ENCODE assay signal across 10 cellular contexts in genomic region chr18:58313491-58314032, GRCh38.
DNase-seq lines count a peak whose midpoint lies in the region; ATAC-seq and TF ChIP-seq lines count a peak whose summit lies in the region.
"Had no signal": no experiment of that assay in that cellular context is flagged by ENCODE, and none has a peak within 500 bp of the region (broad histone marks: within the 10 kb centered on the region; RNA-seq: fewer than 3 reads in every experiment).

No MANE protein-coding gene starts in this region.

- peak overlapping the region; percentile 22 for H3K27ac ChIP-seq in 22Rv1
- H3K27ac ChIP-seq in adrenal gland = peak overlapping the region; percentile 14 to 85 (median 82)
- no peak overlapping the region for H3K27ac ChIP-seq in naive thymus-derived CD4-positive, alpha-beta T cell (ENCODE audit: low read depth, low read length)
- H3K27ac ChIP-seq: neutrophil had no signal

- H3K27me3 ChIP-seq in adrenal gland = no peaks in the 10 kb centered on the region
- H3K27me3 ChIP-seq in naive thymus-derived CD4-positive, alpha-beta T cell (ENCODE audit: control insufficient read depth in 2 of 2, insufficient read depth in 2 of 2, low read length in 2 of 2) = no peaks in the 10 kb centered on the region
- H3K27me3 ChIP-seq: neutrophil had no signal

- CTCF ChIA-PET in naive thymus-derived CD4-positive, alpha-beta T cell (lab: Charles Lee) = no interaction called here

- TF ChIP-seq CTCF in 22Rv1 (IDR thresholded peaks at IDR 0.05) (no peak), adrenal gland (IDR thresholded peaks at IDR 0.05) (no peak)

- no peak for TF ChIP-seq EP300 in Ishikawa (IDR thresholded peaks at IDR 0.05; ENCODE audit: borderline replicate concordance)

- peaks cover 0 to 2% (median 0%) of the 10 kb centered on the region in 11 donors for H3K9me3 Mint-ChIP-seq in naive thymus-derived CD4-positive, alpha-beta T cell

- H3K4me1 Mint-ChIP-seq in naive thymus-derived CD4-positive, alpha-beta T cell = peaks cover 16 to 91% (median 75%) of the 10 kb centered on the region in 7 donors

- H3K4me3 Mint-ChIP-seq in naive thymus-derived CD4-positive, alpha-beta T cell = peak overlapping the region in 2 of 10 donors; percentile 34 to 44

- POLR2A ChIA-PET in naive thymus-derived CD4-positive, alpha-beta T cell (lab: Charles Lee) = no interaction called here

- no peaks in the 10 kb centered on the region for H3K9me3 ChIP-seq in adrenal gland (replicated peaks in 1 of 3)
- no peaks in the 10 kb centered on the region for H3K9me3 ChIP-seq in naive thymus-derived CD4-positive, alpha-beta T cell (ENCODE audit: control insufficient read depth in 2 of 3, low read length in 3 of 3)
- H3K9me3 ChIP-seq: neutrophil had no signal

- TF ChIP-seq RAD21 in Ishikawa (IDR thresholded peaks at IDR 0.05; ENCODE audit: low read depth) = no peak

- ATAC-seq in left lobe of liver (peak; percentile 57), HG03280 (IDR thresholded peaks at IDR 0.05; ENCODE audit: unreplicated experiment) (no peak), HG02759 (IDR thresholded peaks at IDR 0.05; ENCODE audit: unreplicated experiment) (no peak)
- no peak for ATAC-seq in naive thymus-derived CD4-positive, alpha-beta T cell

- TF ChIP-seq POLR2A in adrenal gland (IDR thresholded peaks at IDR 0.05) = no peak

- H3K4me1 ChIP-seq in adrenal gland (replicated peaks in 1 of 2) = peaks cover 15 to 20% of the 10 kb centered on the region in 2 donors
- peaks cover 0 to 59% of the 10 kb centered on the region in 2 donors for H3K4me1 ChIP-seq in naive thymus-derived CD4-positive, alpha-beta T cell (ENCODE audit: control insufficient read depth in 2 of 2, insufficient read depth in 2 of 2, low read length in 2 of 2)

- peaks cover 0 to 14% (median 0%) of the 10 kb centered on the region in 5 donors for H3K27me3 Mint-ChIP-seq in naive thymus-derived CD4-positive, alpha-beta T cell

- intact Hi-C loops in adrenal gland (cut with DNase I) = no loop called here
- intact Hi-C loops in naive thymus-derived CD4-positive, alpha-beta T cell (cut with micrococcal nuclease) = no loop called here

- H3K4me3 ChIP-seq in adrenal gland = no peak overlapping the region
- H3K4me3 ChIP-seq in naive thymus-derived CD4-positive, alpha-beta T cell (ENCODE audit: low read length) = no peak overlapping the region

- peak overlapping the region in 4 of 9 donors; percentile 17 to 54 (median 34) for H3K27ac Mint-ChIP-seq in naive thymus-derived CD4-positive, alpha-beta T cell

- H3K36me3 Mint-ChIP-seq in naive thymus-derived CD4-positive, alpha-beta T cell = no peaks in the 10 kb centered on the region

- H3K36me3 ChIP-seq in adrenal gland (replicated peaks in 1 of 2) = no peaks in the 10 kb centered on the region
- no peaks in the 10 kb centered on the region for H3K36me3 ChIP-seq in naive thymus-derived CD4-positive, alpha-beta T cell (ENCODE audit: control insufficient read depth in 2 of 3, insufficient read depth in 3 of 3, low read length in 3 of 3)
- H3K36me3 ChIP-seq: neutrophil had no signal

- WGBS in adrenal gland, 4 donors = 45 to 76% (median 64%) methylated on average over 5 of the region's 5 CpGs

- DNase-seq in adrenal gland = peak; percentile 50 to 79 (median 69)
- peak; percentile 87 for DNase-seq in left lobe of liver (ENCODE audit: low spot score)
- DNase-seq in naive thymus-derived CD4-positive, alpha-beta T cell = no peak
- no peak for DNase-seq in NCI-H1436 (lab: John Stamatoyannopoulos, UW)
- DNase-seq: NCI-H187 treated with DMSO at 0.1 percent for 48 hours had no signal

TF ChIP-seq in Ishikawa, 13 proteins besides CTCF, POLR2A, EP300 and RAD21:
- TF ChIP-seq NFIC (IDR thresholded peaks at IDR 0.05) = peak; percentile 53; the same call in 1 of the 2 replicates
- TF ChIP-seq ZBTB7A (IDR thresholded peaks at IDR 0.05; ENCODE audit: low read depth) = no peak
- no peak for TF ChIP-seq USF1 (IDR thresholded peaks at IDR 0.05)

Comparison
In these comparisons a context has a peak if more than half of its experiments do, and no peak if none do; other contexts are left out.
1. DNase-seq: peak in adrenal gland (7 of 7) and left lobe of liver (single experiment); none in naive thymus-derived CD4-positive, alpha-beta T cell (0 of 9) and NCI-H1436 (single experiment).